33 cellular contexts compared by ENCODE assay signal in the genomic region with DNA sequence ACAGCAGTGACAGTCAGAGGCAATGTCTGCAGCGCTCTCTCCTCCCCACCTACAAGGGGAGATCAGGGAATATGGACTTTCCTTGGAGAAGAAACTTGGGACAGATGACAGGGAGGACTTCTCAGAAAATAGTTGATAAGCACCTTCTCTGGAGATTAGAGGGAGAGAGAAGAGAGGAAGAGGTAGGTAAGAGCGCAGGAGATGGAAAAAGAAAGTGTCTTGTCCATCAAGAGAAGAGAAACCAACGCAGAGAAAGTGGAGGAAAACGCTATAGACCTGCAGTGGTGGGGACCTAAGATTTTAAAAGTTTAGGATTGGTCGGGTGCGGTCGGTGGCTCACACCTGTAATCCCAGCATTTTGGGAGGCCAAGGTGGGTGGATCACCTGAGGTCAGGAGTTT. TPM values are rescaled to one million over a fixed set of nuclear protein-coding genes. Genes with fewer than 3 reads are reported as not detected.
DNase-seq lines count a peak whose midpoint lies in the region; ATAC-seq, FAIRE-seq and TF ChIP-seq lines count a peak whose summit lies in the region.
"Had no signal": no experiment of that assay in that cellular context is flagged by ENCODE, and none has a peak within 500 bp of the region (broad histone marks: within the 10 kb centered on the region; RNA-seq: fewer than 3 reads in every experiment).

No MANE protein-coding gene starts in this region.

- no peak overlapping the region for H3K27ac Mint-ChIP-seq in T-helper 17 cell
- H3K27ac Mint-ChIP-seq: B cell; CD4-positive, alpha-beta T cell; CD8-positive, alpha-beta memory T cell; CD8-positive, alpha-beta T cell had no signal

- H3K4me2 ChIP-seq in osteoblast (ENCODE audit: insufficient read depth, low read length) = no peak overlapping the region
- H3K4me2 ChIP-seq: A549; BLaER1; BLaER1 treated with 17β-estradiol and CSF1 and Interleukin-3, amounts not matched to agents 10 nM and 100 nM had no signal

- no peaks in the 10 kb centered on the region for H3K4me1 ChIP-seq in HEK293 (ENCODE audit: control insufficient read depth, insufficient read depth, low read length)
- H3K4me1 ChIP-seq in osteoblast (ENCODE audit: insufficient read depth, low read length) = no peaks in the 10 kb centered on the region
- H3K4me1 ChIP-seq: A549, BLaER1 had no signal

- peak overlapping the region; percentile 49 for H3K4me3 Mint-ChIP-seq in T-helper 17 cell
- H3K4me3 Mint-ChIP-seq: B cell; CD4-positive, alpha-beta memory T cell; CD4-positive, alpha-beta T cell; CD4-positive, CD25-positive, alpha-beta regulatory T cell; CD8-positive, alpha-beta memory T cell; CD8-positive, alpha-beta T cell had no signal

- CTCF ChIA-PET in HEK293 (lab: Yijun Ruan, JAX) = interaction anchor here (0.6 to 6.6 kb wide), 11 partner anchors 10 to 251 kb away, joined by 3 to 111 read pairs (median 4); a partner anchor contains a TSS

- H3K27me3 Mint-ChIP-seq in T-helper 17 cell = peaks cover 77% of the 10 kb centered on the region

- H3K27me3 ChIP-seq in osteoblast (ENCODE audit: insufficient read depth, low read length) = peaks cover 14% of the 10 kb centered on the region
- H3K27me3 ChIP-seq: BE2C had no signal

- no peaks in the 10 kb centered on the region for H3K36me3 ChIP-seq in HEK293 (ENCODE audit: control insufficient read depth in 2 of 2, insufficient read depth in 1 of 2, low read length in 2 of 2)
- no peaks in the 10 kb centered on the region for H3K36me3 ChIP-seq in osteoblast (ENCODE audit: insufficient read depth, low read length)
- H3K36me3 ChIP-seq: BE2C; BLaER1; BLaER1 treated with 17β-estradiol and CSF1 and Interleukin-3, amounts not matched to agents 10 nM and 100 nM had no signal

- H3K9me3 ChIP-seq in HEK293 (ENCODE audit: control insufficient read depth, insufficient read depth, low read depth, low read length) = no peaks in the 10 kb centered on the region
- no peaks in the 10 kb centered on the region for H3K9me3 ChIP-seq in T-helper 17 cell (ENCODE audit: control insufficient read depth, low read length, poor library complexity, severe bottlenecking)
- no peaks in the 10 kb centered on the region for H3K9me3 ChIP-seq in osteoblast (ENCODE audit: low read depth, low read length)
- H3K9me3 ChIP-seq: A549; BE2C; BLaER1; BLaER1 treated with 17β-estradiol and CSF1 and Interleukin-3, amounts not matched to agents 10 nM and 100 nM; Caco-2 had no signal

- no peaks in the 10 kb centered on the region for H4K20me1 ChIP-seq in osteoblast (ENCODE audit: insufficient read depth, low read length)

- no peaks in the 10 kb centered on the region for H3K79me2 ChIP-seq in osteoblast (ENCODE audit: insufficient read depth, low read length)

- POLR2A ChIA-PET in HEK293 (lab: Yijun Ruan, JAX) = no interaction called here

- peaks cover under 1% of the 10 kb centered on the region for H3K36me3 Mint-ChIP-seq in T-helper 17 cell (ENCODE audit: low read depth)
- H3K36me3 Mint-ChIP-seq: CD14-positive monocyte; CD4-positive, alpha-beta memory T cell; CD4-positive, CD25-positive, alpha-beta regulatory T cell; CD8-positive, alpha-beta memory T cell; CD8-positive, alpha-beta T cell had no signal

- H3K4me3 ChIP-seq in HEK293 (ENCODE audit: low read depth, low read length) = no peak overlapping the region
- no peak overlapping the region for H3K4me3 ChIP-seq in osteoblast (ENCODE audit: insufficient read depth, low read length)
- H3K4me3 ChIP-seq: A549; BLaER1; BLaER1 treated with 17β-estradiol and CSF1 and Interleukin-3, amounts not matched to agents 10 nM and 100 nM had no signal

- H3K27ac ChIP-seq in HEK293 (ENCODE audit: extremely low read depth, low read depth, low read length) (no peak overlapping the region), osteoblast (ENCODE audit: low read depth, low read length) (no peak overlapping the region)
- H3K27ac ChIP-seq: 22Rv1; A549; BLaER1; BLaER1 treated with 17β-estradiol and CSF1 and Interleukin-3, amounts not matched to agents 10 nM and 100 nM; C4-2B had no signal

- no peak for TF ChIP-seq POLR2A in H54 (IDR thresholded peaks at IDR 0.05; ENCODE audit: low read depth, low read length)

- DNase-seq in T-helper 17 cell (no peak), H54 (ENCODE audit: insufficient read length, low spot score) (no peak), osteoblast (ENCODE audit: insufficient read length, low spot score, missing footprints) (no peak)
- DNase-seq: 8988T; ACHN; AML-193; BE2C; C1 segment of cervical spinal cord; Caco-2; Calu3; CD4-positive, alpha-beta memory T cell; CD4-positive, alpha-beta T cell; CD4-positive, CD25-positive, alpha-beta regulatory T cell; CD8-positive, alpha-beta memory T cell; CD8-positive, alpha-beta T cell; COR-L47; DMS 273 treated with DMSO at 0.1 percent for 48 hours; DMS153; DMS53; DMS79; DMS79 treated with DMSO at 0.1 percent for 48 hours; DND-41; EL had no signal

- peaks cover 8% of the 10 kb centered on the region for H3K4me1 Mint-ChIP-seq in T-helper 17 cell

- no peak for ATAC-seq in T-helper 17 cell
- ATAC-seq: A549; CD8-positive, alpha-beta T cell had no signal

- TF ChIP-seq CTCF in HEK293 (tag by site-specific recombination; IDR thresholded peaks at IDR 0.05) (no peak), osteoblast (IDR thresholded peaks at IDR 0.05; ENCODE audit: extremely low read depth, low read depth, low read length) (no peak)

- FAIRE-seq in H54 (lab: Jason Lieb, UNC) = no peak
- FAIRE-seq: A204.1, A549, D721Med had no signal

- H2AFZ ChIP-seq in osteoblast (ENCODE audit: low read length) = no peak overlapping the region

TF ChIP-seq in HEK293, 187 proteins besides CTCF, POLR2A, EP300 and RAD21:
- TF ChIP-seq ZNF221 (tag by site-specific recombination; IDR thresholded peaks at IDR 0.05; ENCODE audit: borderline replicate concordance) = no peak
- peak; percentile 97 for TF ChIP-seq PRDM1 (tag by site-specific recombination; IDR thresholded peaks at IDR 0.05)
- no peak for TF ChIP-seq ZNF658 (tag by site-specific recombination; IDR thresholded peaks at IDR 0.05)
- TF ChIP-seq, protein P1, sequence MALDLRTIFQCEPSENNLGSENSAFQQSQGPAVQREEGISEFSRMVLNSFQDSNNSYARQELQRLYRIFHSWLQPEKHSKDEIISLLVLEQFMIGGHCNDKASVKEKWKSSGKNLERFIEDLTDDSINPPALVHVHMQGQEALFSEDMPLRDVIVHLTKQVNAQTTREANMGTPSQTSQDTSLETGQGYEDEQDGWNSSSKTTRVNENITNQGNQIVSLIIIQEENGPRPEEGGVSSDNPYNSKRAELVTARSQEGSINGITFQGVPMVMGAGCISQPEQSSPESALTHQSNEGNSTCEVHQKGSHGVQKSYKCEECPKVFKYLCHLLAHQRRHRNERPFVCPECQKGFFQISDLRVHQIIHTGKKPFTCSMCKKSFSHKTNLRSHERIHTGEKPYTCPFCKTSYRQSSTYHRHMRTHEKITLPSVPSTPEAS (tag by site-specific recombination; IDR thresholded peaks at IDR 0.05) = no peak
TF ChIP-seq in HEK293: peak in this region for 1.

RNA-seq across cellular contexts. Expression of a gene that starts 15.5 kb away (rescaled TPM):
- total RNA-seq in T-helper 17 cell (1 to 10 TPM; 8.6 to 9.2 TPM), osteoblast (23.5 and 36.5 TPM in 2 replicates)
